24 cellular contexts compared by ENCODE assay signal in genomic region chr9:97057651-97058050, GRCh38.
"Had no signal": no experiment of that assay in that cellular context is flagged by ENCODE, and none has a peak within 500 bp of the region (broad histone marks: within the 10 kb centered on the region; RNA-seq: fewer than 3 reads in every experiment).

No MANE protein-coding gene starts in this region.

- H3K27me3 Mint-ChIP-seq: progenitor cell of endocrine pancreas had no signal

- H3K27ac ChIP-seq: hepatocyte, left ventricle myocardium inferior, lower lobe of right lung, neural progenitor cell, pancreas, stomach, thoracic aorta had no signal

- H3K4me1 ChIP-seq: left ventricle myocardium inferior, lower lobe of right lung, pancreas, stomach had no signal

- FAIRE-seq: endothelial cell of umbilical vein, kidney, pancreas, small intestine had no signal

- H3K4me2 ChIP-seq: hepatocyte, neural progenitor cell had no signal

- H3K9me3 Mint-ChIP-seq: dendritic cell treated with granulocyte-macrophage colony-stimulating factor and Interleukin-4, amounts not matched to agents 40 ng/mL and 50 ng/mL, for 4 days; natural killer cell treated with Interleukin-12 subunit alpha and Interleukin-12 subunit beta and Interleukin-15 and Interleukin-18, amount 100 ng/mL, for 72 hours; neural progenitor cell had no signal

- H3K9me3 ChIP-seq: left ventricle myocardium inferior, lower lobe of right lung, pancreas, stomach, thoracic aorta had no signal

- H3K9ac ChIP-seq: neural progenitor cell had no signal

- H3K36me3 Mint-ChIP-seq: memory B cell; natural killer cell treated with Interleukin-12 subunit alpha and Interleukin-12 subunit beta and Interleukin-15 and Interleukin-18, amount 100 ng/mL, for 72 hours; neural progenitor cell had no signal

- H3K4me3 ChIP-seq: hepatocyte, left ventricle myocardium inferior, lower lobe of right lung, neural progenitor cell, pancreas, stomach, thoracic aorta had no signal

- H3K4me3 Mint-ChIP-seq: dendritic cell treated with granulocyte-macrophage colony-stimulating factor and Interleukin-4, amounts not matched to agents 40 ng/mL and 50 ng/mL, for 4 days; memory B cell; natural killer cell treated with Interleukin-12 subunit alpha and Interleukin-12 subunit beta and Interleukin-15 and Interleukin-18, amount 100 ng/mL, for 72 hours; neural progenitor cell had no signal

- H3K79me2 ChIP-seq: hepatocyte had no signal

- H3K27ac Mint-ChIP-seq: dendritic cell treated with granulocyte-macrophage colony-stimulating factor and Interleukin-4, amounts not matched to agents 40 ng/mL and 50 ng/mL, for 4 days; memory B cell; natural killer cell treated with Interleukin-12 subunit alpha and Interleukin-12 subunit beta and Interleukin-15 and Interleukin-18, amount 100 ng/mL, for 72 hours; neural progenitor cell; progenitor cell of endocrine pancreas had no signal

- H3K36me3 ChIP-seq: left ventricle myocardium inferior, lower lobe of right lung, neural progenitor cell, pancreas, stomach, thoracic aorta had no signal

- H3K27me3 ChIP-seq: hepatocyte, neural progenitor cell, pancreas had no signal

- H3K4me1 Mint-ChIP-seq: memory B cell, neural progenitor cell had no signal

- DNase-seq: erythroblast; foreskin melanocyte; kidney; left cardiac atrium; left ventricle myocardium inferior; lower lobe of right lung; midbrain; nucleus accumbens; pancreas; right cardiac atrium; small intestine; stimulated activated CD4-positive, alpha-beta T cell treated with anti-CD3 and anti-CD28 coated beads, Interleukin-12 subunit alpha, Interleukin-12 subunit beta, amount 100 ng/mL, for 4 hours; stimulated activated naive CD4-positive, alpha-beta T cell; stomach; substantia nigra; trophoblast cell had no signal

- ATAC-seq: left cardiac atrium; lower lobe of right lung; natural killer cell treated with Interleukin-12 subunit alpha and Interleukin-12 subunit beta and Interleukin-15 and Interleukin-18, amount 100 ng/mL, for 72 hours; pancreas; right cardiac atrium had no signal

- H2AFZ ChIP-seq: hepatocyte, neural progenitor cell had no signal
